2 cellular contexts compared by ENCODE assay signal in genomic region chr3:42610978-42611377, GRCh38.
TF ChIP-seq lines count a peak whose summit lies in the region.

No MANE protein-coding gene starts in this region.

TF ChIP-seq in SK-N-SH, 30 proteins besides CTCF, POLR2A, EP300 and RAD21 (continued from another document):
- TF ChIP-seq CHD2 (IDR thresholded peaks at IDR 0.05; ENCODE audit: low read length, partially characterized antibody), result no peak
- TF ChIP-seq NRF1 (IDR thresholded peaks at IDR 0.05; ENCODE audit: low read depth, low read length), result no peak
- TF ChIP-seq GATA2 (CRISPR knock-in tag; IDR thresholded peaks at IDR 0.05), result no peak
- TF ChIP-seq USF1 (IDR thresholded peaks at IDR 0.05; ENCODE audit: borderline replicate concordance, low read depth), result no peak
- no peak for TF ChIP-seq FOXJ3 (CRISPR knock-in tag; IDR thresholded peaks at IDR 0.05)
- TF ChIP-seq MXI1 (IDR thresholded peaks at IDR 0.05; ENCODE audit: low read depth, low read length), result no peak
- TF ChIP-seq JUND (IDR thresholded peaks at IDR 0.05), result no peak
- TF ChIP-seq, protein P1, sequence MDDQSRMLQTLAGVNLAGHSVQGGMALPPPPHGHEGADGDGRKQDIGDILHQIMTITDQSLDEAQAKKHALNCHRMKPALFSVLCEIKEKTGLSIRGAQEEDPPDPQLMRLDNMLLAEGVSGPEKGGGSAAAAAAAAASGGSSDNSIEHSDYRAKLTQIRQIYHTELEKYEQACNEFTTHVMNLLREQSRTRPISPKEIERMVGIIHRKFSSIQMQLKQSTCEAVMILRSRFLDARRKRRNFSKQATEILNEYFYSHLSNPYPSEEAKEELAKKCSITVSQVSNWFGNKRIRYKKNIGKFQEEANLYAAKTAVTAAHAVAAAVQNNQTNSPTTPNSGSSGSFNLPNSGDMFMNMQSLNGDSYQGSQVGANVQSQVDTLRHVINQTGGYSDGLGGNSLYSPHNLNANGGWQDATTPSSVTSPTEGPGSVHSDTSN (IDR thresholded peaks at IDR 0.05), result no peak
- TF ChIP-seq RXRA (IDR thresholded peaks at IDR 0.05; ENCODE audit: borderline replicate concordance, low read depth), result no peak
- TF ChIP-seq RFX5 (IDR thresholded peaks at IDR 0.05; ENCODE audit: low read length), result no peak
- no peak for TF ChIP-seq TCF12 (IDR thresholded peaks at IDR 0.05)
- TF ChIP-seq, protein P2, sequence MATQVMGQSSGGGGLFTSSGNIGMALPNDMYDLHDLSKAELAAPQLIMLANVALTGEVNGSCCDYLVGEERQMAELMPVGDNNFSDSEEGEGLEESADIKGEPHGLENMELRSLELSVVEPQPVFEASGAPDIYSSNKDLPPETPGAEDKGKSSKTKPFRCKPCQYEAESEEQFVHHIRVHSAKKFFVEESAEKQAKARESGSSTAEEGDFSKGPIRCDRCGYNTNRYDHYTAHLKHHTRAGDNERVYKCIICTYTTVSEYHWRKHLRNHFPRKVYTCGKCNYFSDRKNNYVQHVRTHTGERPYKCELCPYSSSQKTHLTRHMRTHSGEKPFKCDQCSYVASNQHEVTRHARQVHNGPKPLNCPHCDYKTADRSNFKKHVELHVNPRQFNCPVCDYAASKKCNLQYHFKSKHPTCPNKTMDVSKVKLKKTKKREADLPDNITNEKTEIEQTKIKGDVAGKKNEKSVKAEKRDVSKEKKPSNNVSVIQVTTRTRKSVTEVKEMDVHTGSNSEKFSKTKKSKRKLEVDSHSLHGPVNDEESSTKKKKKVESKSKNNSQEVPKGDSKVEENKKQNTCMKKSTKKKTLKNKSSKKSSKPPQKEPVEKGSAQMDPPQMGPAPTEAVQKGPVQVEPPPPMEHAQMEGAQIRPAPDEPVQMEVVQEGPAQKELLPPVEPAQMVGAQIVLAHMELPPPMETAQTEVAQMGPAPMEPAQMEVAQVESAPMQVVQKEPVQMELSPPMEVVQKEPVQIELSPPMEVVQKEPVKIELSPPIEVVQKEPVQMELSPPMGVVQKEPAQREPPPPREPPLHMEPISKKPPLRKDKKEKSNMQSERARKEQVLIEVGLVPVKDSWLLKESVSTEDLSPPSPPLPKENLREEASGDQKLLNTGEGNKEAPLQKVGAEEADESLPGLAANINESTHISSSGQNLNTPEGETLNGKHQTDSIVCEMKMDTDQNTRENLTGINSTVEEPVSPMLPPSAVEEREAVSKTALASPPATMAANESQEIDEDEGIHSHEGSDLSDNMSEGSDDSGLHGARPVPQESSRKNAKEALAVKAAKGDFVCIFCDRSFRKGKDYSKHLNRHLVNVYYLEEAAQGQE (IDR thresholded peaks at IDR 0.05; ENCODE audit: low read depth, low read length), result no peak
- TF ChIP-seq, protein P3, sequence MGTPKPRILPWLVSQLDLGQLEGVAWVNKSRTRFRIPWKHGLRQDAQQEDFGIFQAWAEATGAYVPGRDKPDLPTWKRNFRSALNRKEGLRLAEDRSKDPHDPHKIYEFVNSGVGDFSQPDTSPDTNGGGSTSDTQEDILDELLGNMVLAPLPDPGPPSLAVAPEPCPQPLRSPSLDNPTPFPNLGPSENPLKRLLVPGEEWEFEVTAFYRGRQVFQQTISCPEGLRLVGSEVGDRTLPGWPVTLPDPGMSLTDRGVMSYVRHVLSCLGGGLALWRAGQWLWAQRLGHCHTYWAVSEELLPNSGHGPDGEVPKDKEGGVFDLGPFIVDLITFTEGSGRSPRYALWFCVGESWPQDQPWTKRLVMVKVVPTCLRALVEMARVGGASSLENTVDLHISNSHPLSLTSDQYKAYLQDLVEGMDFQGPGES (IDR thresholded peaks at IDR 0.05; ENCODE audit: low read depth, low read length), result no peak
- TF ChIP-seq GABPA (IDR thresholded peaks at IDR 0.05; ENCODE audit: low read depth), result no peak
- TF ChIP-seq TEAD4 (IDR thresholded peaks at IDR 0.05; ENCODE audit: borderline replicate concordance, insufficient read depth), result no peak
- no peak for TF ChIP-seq FOXM1 (IDR thresholded peaks at IDR 0.05; ENCODE audit: low read depth)
- TF ChIP-seq USF2 (IDR thresholded peaks at IDR 0.05; ENCODE audit: borderline replicate concordance, low read depth, low read length), result no peak

TF ChIP-seq in SK-N-SH treated with all-trans-retinoic acid at 6 μM for 48 hours, 23 proteins besides CTCF, POLR2A, EP300 and RAD21 (continued from another document):
- TF ChIP-seq PATZ1 (CRISPR knock-in tag; IDR thresholded peaks at IDR 0.05; ENCODE audit: borderline replicate concordance) (no peak), ARNTL (CRISPR knock-in tag; IDR thresholded peaks at IDR 0.05; ENCODE audit: borderline replicate concordance, low read depth) (no peak), SNAI2 (CRISPR knock-in tag; IDR thresholded peaks at IDR 0.05) (no peak), CREB5 (CRISPR knock-in tag; IDR thresholded peaks at IDR 0.05; ENCODE audit: low read depth) (no peak), ZFP30 (CRISPR knock-in tag; IDR thresholded peaks at IDR 0.05) (no peak)
- TF ChIP-seq, protein P4, sequence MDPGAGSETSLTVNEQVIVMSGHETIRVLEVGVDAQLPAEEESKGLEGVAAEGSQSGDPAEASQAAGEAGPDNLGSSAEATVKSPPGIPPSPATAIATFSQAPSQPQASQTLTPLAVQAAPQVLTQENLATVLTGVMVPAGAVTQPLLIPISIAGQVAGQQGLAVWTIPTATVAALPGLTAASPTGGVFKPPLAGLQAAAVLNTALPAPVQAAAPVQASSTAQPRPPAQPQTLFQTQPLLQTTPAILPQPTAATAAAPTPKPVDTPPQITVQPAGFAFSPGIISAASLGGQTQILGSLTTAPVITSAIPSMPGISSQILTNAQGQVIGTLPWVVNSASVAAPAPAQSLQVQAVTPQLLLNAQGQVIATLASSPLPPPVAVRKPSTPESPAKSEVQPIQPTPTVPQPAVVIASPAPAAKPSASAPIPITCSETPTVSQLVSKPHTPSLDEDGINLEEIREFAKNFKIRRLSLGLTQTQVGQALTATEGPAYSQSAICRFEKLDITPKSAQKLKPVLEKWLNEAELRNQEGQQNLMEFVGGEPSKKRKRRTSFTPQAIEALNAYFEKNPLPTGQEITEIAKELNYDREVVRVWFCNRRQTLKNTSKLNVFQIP (CRISPR knock-in tag; IDR thresholded peaks at IDR 0.05; ENCODE audit: borderline replicate concordance, low read depth), result no peak
